Comparison of ENCODE assay signal across 1 cellular context in genomic region chr17:74442291-74442669, GRCh38.
TF ChIP-seq lines count a peak whose summit lies in the region.

No MANE protein-coding gene starts in this region.

TF ChIP-seq in GM23338, 12 proteins besides CTCF, POLR2A, EP300 and RAD21 (continued from another document):
- TF ChIP-seq ZNF462 (CRISPR knock-in tag; IDR thresholded peaks at IDR 0.05) (no peak), ZNF114 (CRISPR knock-in tag; IDR thresholded peaks at IDR 0.05) (no peak), NANOG (IDR thresholded peaks at IDR 0.05; ENCODE audit: borderline replicate concordance) (no peak), JUNB (IDR thresholded peaks at IDR 0.05; ENCODE audit: unreplicated experiment) (no peak), EZH2 (IDR thresholded peaks at IDR 0.05; ENCODE audit: low read depth, unreplicated experiment) (no peak)
